Comparison of ENCODE assay signal across 7 cellular contexts in genomic region chr13:24349778-24350664, GRCh38. TPM values are rescaled to one million over a fixed set of nuclear protein-coding genes. Genes with fewer than 3 reads are reported as not detected.
"Had no signal": no experiment of that assay in that cellular context is flagged by ENCODE, and none has a peak within 500 bp of the region (broad histone marks: within the 10 kb centered on the region; RNA-seq: fewer than 3 reads in every experiment).

No MANE protein-coding gene starts in this region.

RNA-seq across cellular contexts. Expression of gene C1QTNF9, which starts 40.6 kb away (rescaled TPM):
- total RNA-seq: activated CD8-positive, alpha-beta T cell treated with anti-CD3 and anti-CD28 coated beads, Interleukin-2, amount 10 ng/mL, durations not matched to agents 7 days and 5 days; activated T-helper 1 cell treated with anti-CD3 and anti-CD28 coated beads, Interleukin-12 subunit alpha, Interleukin-12 subunit beta, Interleukin-2, Interleukin-4 antibody, amounts not matched to agents 30 ng/mL and 10 ng/mL and 1 ng/mL, durations not matched to agents 14 hours and 24 hours and 36 hours; astrocyte; MCF 10A; SJCRH30; T-helper 2 cell treated with Interferon-gamma antibody and Interleukin-4, amounts not matched to agents 100 ng/mL and 5 ng/mL, for 36 hours had no signal
- polyA plus RNA-seq: SK-N-SH had no signal
